ENCODE assay signal across 11 cellular contexts in the genomic region with DNA sequence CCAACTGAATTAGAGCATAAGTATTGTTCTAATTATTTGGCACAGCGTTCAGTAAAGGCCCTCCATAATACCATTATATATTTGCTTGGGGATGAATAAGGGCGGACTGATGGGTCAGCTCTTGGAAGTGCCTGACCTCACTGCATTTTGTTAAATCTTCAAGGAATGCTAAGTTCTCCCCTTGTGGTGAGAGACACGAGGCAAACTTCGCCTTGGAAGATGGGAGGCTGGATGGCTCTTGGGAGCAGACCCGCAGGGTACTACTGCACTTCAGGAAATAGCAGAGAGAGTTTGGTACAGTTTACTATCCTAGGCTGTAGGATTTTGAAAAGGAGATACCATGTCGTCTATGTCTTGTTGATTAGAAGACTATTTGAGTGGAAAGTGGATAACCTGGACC.
A peak's percentile ranks its signal among the peaks of the same experiment; 100 is the strongest.
DNase-seq lines count a peak whose midpoint lies in the region; ATAC-seq and TF ChIP-seq lines count a peak whose summit lies in the region.
"Had no signal": no experiment of that assay in that cellular context is flagged by ENCODE, and none has a peak within 500 bp of the region (broad histone marks: within the 10 kb centered on the region; RNA-seq: fewer than 3 reads in every experiment).

No MANE protein-coding gene starts in this region.

- no peaks in the 10 kb centered on the region for H4K20me1 ChIP-seq in IMR-90 (ENCODE audit: insufficient read depth, low read length)

- H3K4me1 Mint-ChIP-seq in CD8-positive, alpha-beta memory T cell, result peaks cover 27 to 33% (median 32%) of the 10 kb centered on the region in 3 donors
- peaks cover 19% of the 10 kb centered on the region for H3K4me1 Mint-ChIP-seq in brain
- peaks cover 12% of the 10 kb centered on the region for H3K4me1 Mint-ChIP-seq in mesothelial cell of epicardium

- H3K27me3 Mint-ChIP-seq in CD8-positive, alpha-beta memory T cell, result no peaks in the 10 kb centered on the region
- H3K27me3 Mint-ChIP-seq in brain (no peaks in the 10 kb centered on the region), mesothelial cell of epicardium (ENCODE audit: low read depth) (no peaks in the 10 kb centered on the region)

- TF ChIP-seq RAD21 in IMR-90 (IDR thresholded peaks at IDR 0.05; ENCODE audit: low read length), result no peak

- TF ChIP-seq CTCF in IMR-90 (conservative IDR thresholded peaks at IDR 0.05; ENCODE audit: low read depth, low read length), result no peak
- no peak for TF ChIP-seq CTCF in brain (conservative IDR thresholded peaks at IDR 0.05)
- TF ChIP-seq CTCF in mesothelial cell of epicardium (IDR thresholded peaks at IDR 0.05; ENCODE audit: unreplicated experiment), result no peak
- no peak for TF ChIP-seq CTCF in GM20000 (IDR thresholded peaks at IDR 0.05; ENCODE audit: extremely low read depth, missing control alignments)

- H3K18ac ChIP-seq in IMR-90 (ENCODE audit: low read depth, low read length), result no peak overlapping the region

- peaks cover 3% of the 10 kb centered on the region; the same call in 1 of the 2 replicates for H3K9me1 ChIP-seq in IMR-90 (ENCODE audit: insufficient read depth, low read length)

- dilution Hi-C loops in IMR-90 (cut with HindIII; ENCODE audit: low sequenced_read_pairs, unreplicated experiment), result no loop called here

- H3K4me3 Mint-ChIP-seq in CD8-positive, alpha-beta memory T cell, result peak overlapping the region; percentile 59 to 96 (median 95)
- H3K4me3 Mint-ChIP-seq in brain (peak overlapping the region; percentile 90 to 97 (median 95)), mesothelial cell of epicardium (peak overlapping the region; percentile 93)

- H3K79me1 ChIP-seq in IMR-90 (ENCODE audit: low read depth in 1 of 2, low read length in 2 of 2), result peaks cover 10 to 30% of the 10 kb centered on the region in 2 experiments

- no peak overlapping the region for H2BK20ac ChIP-seq in IMR-90 (ENCODE audit: low read depth, low read length)

- DNase-seq in CD8-positive, alpha-beta memory T cell, result no peak
- DNase-seq in IMR-90, result no peak
- no peak for DNase-seq in mesothelial cell of epicardium (ENCODE audit: low spot score in 2 of 2, unreplicated experiment in 2 of 2)
- DNase-seq in mesenteric fat pad (ENCODE audit: low spot score), result no peak
- DNase-seq in stimulated activated CD4-positive, alpha-beta T cell treated with anti-CD3 and anti-CD28 coated beads, Interleukin-15, amount 100 ng/mL, for 24 hours, result no peak
- DNase-seq in sciatic nerve (ENCODE audit: low spot score), result no peak
- DNase-seq in GM20000 (ENCODE audit: low spot score), result no peak
- DNase-seq: brain microvascular endothelial cell, foreskin melanocyte, NCI-H1694 had no signal

- no peak for TF ChIP-seq POLR2A in IMR-90 (IDR thresholded peaks at IDR 0.05; ENCODE audit: low read depth, low read length)

- no peak overlapping the region for H3K27ac ChIP-seq in CD8-positive, alpha-beta memory T cell (ENCODE audit: low read depth, low read length)
- H3K27ac ChIP-seq in IMR-90 (ENCODE audit: insufficient read depth, low read length), result no peak overlapping the region

- H2BK15ac ChIP-seq in IMR-90 (ENCODE audit: low read depth, low read length), result no peak overlapping the region

- 0 out of 2 replicates have a peak overlapping the region, but pooled peaks have one; percentile 28 for H3K4me2 ChIP-seq in IMR-90 (ENCODE audit: low read depth, low read length)

- H2BK5ac ChIP-seq in IMR-90 (ENCODE audit: low read depth, low read length, poor library complexity, severe bottlenecking), result no peak overlapping the region

- no peak overlapping the region for H2BK120ac ChIP-seq in IMR-90 (ENCODE audit: low read depth, low read length)

- peaks cover 0 to 9% (median 0%) of the 10 kb centered on the region in 3 donors for H3K36me3 Mint-ChIP-seq in CD8-positive, alpha-beta memory T cell
- peaks cover 15% of the 10 kb centered on the region for H3K36me3 Mint-ChIP-seq in brain
- H3K36me3 Mint-ChIP-seq in mesothelial cell of epicardium, result peaks cover 12% of the 10 kb centered on the region

- intact Hi-C loops in IMR-90 (cut with micrococcal nuclease), result no loop called here
- intact Hi-C loops in sciatic nerve (cut with DNase I), result no loop called here

- H4K8ac ChIP-seq in IMR-90 (ENCODE audit: low read depth in 2 of 2, low read length in 2 of 2), result peak overlapping the region in 1 of 2 experiments; percentile 58; a peak in 3 of 4 replicates

- 38% methylated on average over 3 of the region's 6 CpGs; no CpG with 5 or more reads in 1 of the 2 experiments for WGBS in IMR-90 (ENCODE audit: extremely low coverage in 2 of 2, insufficient read length in 1 of 2), 2 experiments

- H3K56ac ChIP-seq in IMR-90 (ENCODE audit: extremely low read depth, insufficient read depth, low read length), result no peak overlapping the region

- H3K27me3 ChIP-seq in CD8-positive, alpha-beta memory T cell (ENCODE audit: insufficient read depth, low read length, poor library complexity, severe bottlenecking), result no peaks in the 10 kb centered on the region
- no peaks in the 10 kb centered on the region for H3K27me3 ChIP-seq in IMR-90 (ENCODE audit: control insufficient read depth, insufficient read depth, low read length)
- H3K27me3 ChIP-seq: brain microvascular endothelial cell had no signal

- no peaks in the 10 kb centered on the region for H3K9me3 Mint-ChIP-seq in CD8-positive, alpha-beta memory T cell
- H3K9me3 Mint-ChIP-seq in brain (no peaks in the 10 kb centered on the region), mesothelial cell of epicardium (peaks cover 3% of the 10 kb centered on the region)

- H3K4me3 ChIP-seq in CD8-positive, alpha-beta memory T cell (ENCODE audit: low read length), result no peak overlapping the region
- no peak overlapping the region for H3K4me3 ChIP-seq in IMR-90 (ENCODE audit: insufficient read depth, low read depth, low read length)

- H4K5ac ChIP-seq in IMR-90 (ENCODE audit: low read depth, low read length), result peak overlapping the region; percentile 59; the same call in 1 of the 2 replicates

- POLR2A ChIA-PET in CD8-positive, alpha-beta memory T cell (lab: Charles Lee), result no interaction called here
- POLR2A ChIA-PET in IMR-90 (lab: Charles Lee; ENCODE audit: unreplicated experiment), result no interaction called here

- TSS peak; percentile 23 for BruUV-seq in IMR-90 (replicated peaks; lab: Mats Ljungman, UMichigan)

- H2AK5ac ChIP-seq in IMR-90 (ENCODE audit: low read depth, low read length), result no peak overlapping the region

- peak overlapping the region; percentile 43; the same call in 1 of the 2 replicates for H3K4ac ChIP-seq in IMR-90 (ENCODE audit: low read depth, low read length)

- H3K27ac Mint-ChIP-seq in CD8-positive, alpha-beta memory T cell, result peak overlapping the region; percentile 61 to 98 (median 96)
- H3K27ac Mint-ChIP-seq in brain, result peak overlapping the region; percentile 87 to 98 (median 97)
- H3K27ac Mint-ChIP-seq in mesothelial cell of epicardium, result peak overlapping the region; percentile 95

- no peak overlapping the region for H2AFZ ChIP-seq in IMR-90 (replicated peaks; ENCODE audit: low read length, poor library complexity)

- no peaks in the 10 kb centered on the region for H3K9me3 ChIP-seq in CD8-positive, alpha-beta memory T cell (ENCODE audit: low read length)
- no peaks in the 10 kb centered on the region for H3K9me3 ChIP-seq in IMR-90 (ENCODE audit: control insufficient read depth, insufficient read depth, low read length)

- ATAC-seq in IMR-90 (ENCODE audit: low read depth) (no peak), sciatic nerve (no peak)

- no peak overlapping the region for H2AK9ac ChIP-seq in IMR-90 (replicated peaks; ENCODE audit: low read depth, low read length, poor library complexity)

- no peak overlapping the region for H3K9ac ChIP-seq in IMR-90 (ENCODE audit: low read depth, low read length)

- peaks cover 6% of the 10 kb centered on the region for H3K4me1 ChIP-seq in CD8-positive, alpha-beta memory T cell (ENCODE audit: insufficient read depth, low read length)
- H3K4me1 ChIP-seq in IMR-90 (ENCODE audit: control insufficient read depth, insufficient read depth, low read length), result peaks cover 5% of the 10 kb centered on the region; the same call in 1 of the 2 replicates

- in situ Hi-C loops in IMR-90 (cut with MboI; ENCODE audit: low sequenced_read_pairs), result no loop called here

- H4K91ac ChIP-seq in IMR-90 (ENCODE audit: insufficient read depth, low read depth, low read length), result no peak overlapping the region

- H3K23ac ChIP-seq in IMR-90 (ENCODE audit: low read depth, low read length), result peak overlapping the region; percentile 71; the same call in 1 of the 2 replicates

- 0 out of 2 replicates have a peak overlapping the region, but pooled peaks have one; percentile 52 for H3K14ac ChIP-seq in IMR-90 (replicated peaks; ENCODE audit: low read depth, low read length)

- CTCF ChIA-PET in CD8-positive, alpha-beta memory T cell (lab: Charles Lee), result no interaction called here
- CTCF ChIA-PET in IMR-90 (lab: Yijun Ruan, JAX), result no interaction called here

- H3K36me3 ChIP-seq in CD8-positive, alpha-beta memory T cell (ENCODE audit: insufficient read depth, low read length), result no peaks in the 10 kb centered on the region
- peaks cover 6% of the 10 kb centered on the region for H3K36me3 ChIP-seq in IMR-90 (ENCODE audit: control insufficient read depth, insufficient read depth, low read length)

TF ChIP-seq in IMR-90, 13 proteins besides CTCF, POLR2A, EP300 and RAD21:
- TF ChIP-seq RFX5 (IDR thresholded peaks at IDR 0.05; ENCODE audit: low read depth, low read length) (no peak), CHD1 (IDR thresholded peaks at IDR 0.05; ENCODE audit: low read depth, low read length) (no peak), MAFK (IDR thresholded peaks at IDR 0.05; ENCODE audit: low read depth, low read length) (no peak), MAZ (IDR thresholded peaks at IDR 0.05; ENCODE audit: borderline replicate concordance, low read depth, low read length) (no peak), SMC3 (IDR thresholded peaks at IDR 0.05; ENCODE audit: low read depth, low read length) (no peak), RCOR1 (IDR thresholded peaks at IDR 0.05; ENCODE audit: insufficient replicate concordance, low read length) (no peak), CEBPB (IDR thresholded peaks at IDR 0.05; ENCODE audit: low read depth, low read length) (no peak), BHLHE40 (IDR thresholded peaks at IDR 0.05; ENCODE audit: low read depth, low read length) (no peak), NFE2L2 (IDR thresholded peaks at IDR 0.05; ENCODE audit: low read depth, low read length) (no peak)
- TF ChIP-seq, protein P1, sequence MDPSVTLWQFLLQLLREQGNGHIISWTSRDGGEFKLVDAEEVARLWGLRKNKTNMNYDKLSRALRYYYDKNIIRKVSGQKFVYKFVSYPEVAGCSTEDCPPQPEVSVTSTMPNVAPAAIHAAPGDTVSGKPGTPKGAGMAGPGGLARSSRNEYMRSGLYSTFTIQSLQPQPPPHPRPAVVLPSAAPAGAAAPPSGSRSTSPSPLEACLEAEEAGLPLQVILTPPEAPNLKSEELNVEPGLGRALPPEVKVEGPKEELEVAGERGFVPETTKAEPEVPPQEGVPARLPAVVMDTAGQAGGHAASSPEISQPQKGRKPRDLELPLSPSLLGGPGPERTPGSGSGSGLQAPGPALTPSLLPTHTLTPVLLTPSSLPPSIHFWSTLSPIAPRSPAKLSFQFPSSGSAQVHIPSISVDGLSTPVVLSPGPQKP (IDR thresholded peaks at IDR 0.05; ENCODE audit: borderline replicate concordance, low read depth, low read length), result no peak
